Comparison of ENCODE assay signal across 1 cellular context in genomic region chr11:68212421-68213134, GRCh38.
A peak's percentile ranks its signal among the peaks of the same experiment; 100 is the strongest.
TF ChIP-seq lines count a peak whose summit lies in the region.

No MANE protein-coding gene starts in this region.

TF ChIP-seq in HepG2, 621 proteins besides CTCF, POLR2A, EP300 and RAD21 (continued from another document and continues in another):
- TF ChIP-seq CEBPZ (IDR thresholded peaks at IDR 0.05; ENCODE audit: low read length) (no peak), ZNF124 (CRISPR knock-in tag; IDR thresholded peaks at IDR 0.05) (no peak), TEAD3 (CRISPR knock-in tag; optimal IDR thresholded peaks at IDR 0.05; ENCODE audit: borderline replicate concordance) (no peak), HDAC1 (CRISPR knock-in tag; IDR thresholded peaks at IDR 0.05) (0 out of 2 replicates have a peak, but pooled peaks have one; percentile 33), ZBTB49 (CRISPR knock-in tag; IDR thresholded peaks at IDR 0.05; ENCODE audit: borderline replicate concordance) (no peak), KLF16 (CRISPR knock-in tag; IDR thresholded peaks at IDR 0.05) (no peak), ZNF136 (CRISPR knock-in tag; IDR thresholded peaks at IDR 0.05; ENCODE audit: low read depth) (no peak), ZNF609 (CRISPR knock-in tag; IDR thresholded peaks at IDR 0.05; ENCODE audit: borderline replicate concordance) (no peak), PCBP1 (IDR thresholded peaks at IDR 0.05; ENCODE audit: borderline replicate concordance, low read depth, low read length) (no peak), ZBTB38 (CRISPR knock-in tag; IDR thresholded peaks at IDR 0.05) (no peak), ATAD3A (CRISPR knock-in tag; IDR thresholded peaks at IDR 0.05) (no peak), ZSCAN12 (CRISPR knock-in tag; IDR thresholded peaks at IDR 0.05) (no peak), ZBTB1 (CRISPR knock-in tag; IDR thresholded peaks at IDR 0.05; ENCODE audit: borderline replicate concordance) (no peak), ZNF574 (CRISPR knock-in tag; IDR thresholded peaks at IDR 0.05) (peak; percentile 48; the same call in 1 of the 2 replicates), ZNF576 (CRISPR knock-in tag; IDR thresholded peaks at IDR 0.05) (no peak), ARID2 (CRISPR knock-in tag; IDR thresholded peaks at IDR 0.05; ENCODE audit: borderline replicate concordance) (no peak), KAT2B (IDR thresholded peaks at IDR 0.05; ENCODE audit: borderline replicate concordance, low read depth, low read length) (no peak), PAF1 (CRISPR knock-in tag; IDR thresholded peaks at IDR 0.05) (no peak), IRX3 (CRISPR knock-in tag; IDR thresholded peaks at IDR 0.05; ENCODE audit: borderline replicate concordance, low read depth) (no peak), ZNF431 (CRISPR knock-in tag; IDR thresholded peaks at IDR 0.05; ENCODE audit: borderline replicate concordance, low read depth) (no peak), NPAS2 (CRISPR knock-in tag; IDR thresholded peaks at IDR 0.05; ENCODE audit: borderline replicate concordance) (no peak), ZBTB7A (CRISPR knock-in tag; IDR thresholded peaks at IDR 0.05) (peak; percentile 27; the same call in 1 of the 2 replicates), ZNF337 (CRISPR knock-in tag; IDR thresholded peaks at IDR 0.05; ENCODE audit: borderline replicate concordance, low read depth) (no peak), PHF8 (CRISPR knock-in tag; IDR thresholded peaks at IDR 0.05) (0 out of 2 replicates have a peak, but pooled peaks have one; percentile 34), STAG1 (CRISPR knock-in tag; IDR thresholded peaks at IDR 0.05) (peak; percentile 43), ZBTB20 (CRISPR knock-in tag; IDR thresholded peaks at IDR 0.05; ENCODE audit: borderline replicate concordance, low read depth) (no peak), MAFG (CRISPR knock-in tag; IDR thresholded peaks at IDR 0.05) (no peak), HDAC2 (CRISPR knock-in tag; IDR thresholded peaks at IDR 0.05) (no peak), U2AF1 (optimal IDR thresholded peaks at IDR 0.05; ENCODE audit: low read depth, low read length) (no peak), ZNF263 (CRISPR knock-in tag; IDR thresholded peaks at IDR 0.05) (no peak), SP140L (CRISPR knock-in tag; IDR thresholded peaks at IDR 0.05; ENCODE audit: borderline replicate concordance) (no peak), ZNF839 (CRISPR knock-in tag; IDR thresholded peaks at IDR 0.05; ENCODE audit: borderline replicate concordance) (no peak), ZUFSP (CRISPR knock-in tag; IDR thresholded peaks at IDR 0.05; ENCODE audit: borderline replicate concordance) (no peak), KDM1A (CRISPR knock-in tag; IDR thresholded peaks at IDR 0.05) (no peak), CSRNP2 (CRISPR knock-in tag; conservative IDR thresholded peaks at IDR 0.05; ENCODE audit: low read depth) (no peak), HIC2 (CRISPR knock-in tag; IDR thresholded peaks at IDR 0.05; ENCODE audit: low read depth) (no peak), YY1 (IDR thresholded peaks at IDR 0.05; ENCODE audit: insufficient read depth, insufficient replicate concordance, low read depth, low read length) (no peak), HIVEP1 (CRISPR knock-in tag; IDR thresholded peaks at IDR 0.05) (no peak), RBAK (CRISPR knock-in tag; IDR thresholded peaks at IDR 0.05) (no peak)
